Comparison of ENCODE assay signal across 8 cellular contexts in the genomic region with DNA sequence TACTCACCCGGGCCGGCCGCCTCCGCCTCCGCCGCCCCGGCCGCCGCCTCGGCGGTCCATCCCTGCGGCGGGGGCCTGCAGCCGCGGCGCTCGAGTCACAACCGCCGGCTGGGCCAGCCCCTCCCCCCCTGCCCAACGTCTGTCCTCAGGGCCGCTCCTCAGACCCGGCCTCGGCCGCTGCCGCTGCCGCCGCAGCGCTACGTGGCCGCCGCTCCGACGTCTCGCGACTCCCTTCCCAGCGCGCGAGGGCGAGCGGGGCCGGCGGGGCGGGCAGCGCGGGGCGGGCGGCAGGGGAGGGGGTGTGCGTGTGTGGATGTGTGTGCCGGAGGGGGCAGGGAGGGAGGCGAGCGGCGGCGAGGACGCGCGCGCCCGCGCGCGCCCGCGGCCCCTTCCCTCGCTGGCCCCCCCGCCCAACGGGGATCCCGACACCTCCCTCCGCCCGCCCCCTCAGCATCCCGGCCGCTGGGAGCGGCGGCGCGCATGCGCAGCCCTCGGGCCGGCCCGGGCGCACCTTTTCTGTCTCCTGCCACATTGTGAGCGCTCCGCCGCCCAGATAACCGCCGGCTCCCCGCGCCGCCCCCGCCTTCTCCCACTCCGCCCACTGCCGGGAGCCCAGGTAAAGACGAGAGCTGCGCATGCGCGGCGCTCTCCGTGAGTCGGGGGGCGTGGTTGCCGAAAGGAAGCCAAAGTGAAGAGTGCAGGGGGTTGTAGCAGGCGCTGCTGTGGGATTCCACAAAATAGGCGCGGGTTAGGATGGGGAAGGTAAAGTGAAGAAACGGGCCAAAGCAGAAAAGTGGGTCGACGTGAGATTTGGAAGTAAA. TPM values are rescaled to one million over a fixed set of nuclear protein-coding genes. Genes with fewer than 3 reads are reported as not detected.
DNase-seq lines count a peak whose midpoint lies in the region; TF ChIP-seq lines count a peak whose summit lies in the region.

A gene (minus strand): TSS at position 349 of the 821 bp plus-strand sequence. CDS start 44,525 bp downstream, outside the sequence.

- no peaks in the 10 kb centered on the region for H3K9me3 ChIP-seq in MM.1S (replicated peaks; ENCODE audit: insufficient read depth, low read length)
- H3K9me3 ChIP-seq in neural progenitor cell (ENCODE audit: low read depth): no peaks in the 10 kb centered on the region
- H3K9me3 ChIP-seq in stomach smooth muscle (ENCODE audit: control insufficient read depth in 2 of 2, low read length in 2 of 2): no peaks in the 10 kb centered on the region

- H3K9ac ChIP-seq in MM.1S (ENCODE audit: low read length): peak within 1 kb of the TSS; percentile 85
- peak within 1 kb of the TSS; percentile 89 for H3K9ac ChIP-seq in neural progenitor cell
- peak within 1 kb of the TSS; percentile 76 to 82 for H3K9ac ChIP-seq in stomach smooth muscle (ENCODE audit: low read length in 2 of 2)

- H3K27ac ChIP-seq in MM.1S (ENCODE audit: low read length) (peak within 1 kb of the TSS; percentile 81), neural progenitor cell (peak within 1 kb of the TSS; percentile 92), stomach smooth muscle (ENCODE audit: low read length) (peak within 1 kb of the TSS; percentile 67)

- TF ChIP-seq CTCF in MM.1S (IDR thresholded peaks at IDR 0.05; ENCODE audit: low read length) (no peak), foreskin fibroblast (IDR thresholded peaks at IDR 0.05; ENCODE audit: low read depth, low read length) (no peak), neural progenitor cell (IDR thresholded peaks at IDR 0.05) (no peak)

- H3K79me2 ChIP-seq in MM.1S (ENCODE audit: low read length): peaks cover 42% of the 10 kb centered on the region
- H3K79me2 ChIP-seq in neural progenitor cell (ENCODE audit: low read depth): peaks cover 45% of the 10 kb centered on the region

- peak within 1 kb of the TSS; percentile 93 for H3K27ac Mint-ChIP-seq in neural progenitor cell

- peaks cover 39% of the 10 kb centered on the region for H3K4me1 ChIP-seq in MM.1S (ENCODE audit: low read length)
- H3K4me1 ChIP-seq in neural progenitor cell: peaks cover 25% of the 10 kb centered on the region
- H3K4me1 ChIP-seq in stomach smooth muscle (ENCODE audit: control insufficient read depth, insufficient read depth, low read length): peaks cover 23% of the 10 kb centered on the region

- H3K27me3 ChIP-seq in H7 (ENCODE audit: control insufficient read depth, insufficient read depth, low read length) (no peaks in the 10 kb centered on the region), MM.1S (replicated peaks; ENCODE audit: insufficient read depth, low read length) (no peaks in the 10 kb centered on the region), neural progenitor cell (no peaks in the 10 kb centered on the region), stomach smooth muscle (ENCODE audit: control insufficient read depth in 1 of 2, insufficient read depth in 2 of 2, low read length in 2 of 2) (no peaks in the 10 kb centered on the region)

- H3F3A ChIP-seq in MM.1S (ENCODE audit: insufficient read depth, low read length): peaks cover 51% of the 10 kb centered on the region
- H3F3A ChIP-seq in neural progenitor cell (ENCODE audit: low read depth): peaks cover 20% of the 10 kb centered on the region

- peak within 1 kb of the TSS; percentile 97 for H3K4me3 Mint-ChIP-seq in neural progenitor cell

- no peaks in the 10 kb centered on the region for H3K36me3 Mint-ChIP-seq in neural progenitor cell

- H3K4me3 ChIP-seq in H7 (ENCODE audit: insufficient read depth, low read depth, low read length) (peak within 1 kb of the TSS; percentile 92), MM.1S (ENCODE audit: low read length) (peak within 1 kb of the TSS; percentile 80), foreskin fibroblast (ENCODE audit: low read depth in 1 of 2, low read length in 2 of 2) (peak within 1 kb of the TSS; percentile 84 to 89), neural progenitor cell (peak within 1 kb of the TSS; percentile 97), stomach smooth muscle (ENCODE audit: low read length in 2 of 2) (peak within 1 kb of the TSS; percentile 83 to 90)

- peak within 1 kb of the TSS; percentile 89 for H2AFZ ChIP-seq in MM.1S (ENCODE audit: low read length)
- peak within 1 kb of the TSS; percentile 97 for H2AFZ ChIP-seq in neural progenitor cell (replicated peaks)

- peaks cover 31% of the 10 kb centered on the region for H3K4me1 Mint-ChIP-seq in neural progenitor cell

- H3K9me3 Mint-ChIP-seq in neural progenitor cell: no peaks in the 10 kb centered on the region

- H3K4me2 ChIP-seq in MM.1S (ENCODE audit: low read depth, low read length) (peak within 1 kb of the TSS; percentile 89), neural progenitor cell (peak within 1 kb of the TSS; percentile 91)

- no peaks in the 10 kb centered on the region for H3K36me3 ChIP-seq in H7 (replicated peaks; ENCODE audit: control insufficient read depth, insufficient read depth, low read length)
- H3K36me3 ChIP-seq in MM.1S (replicated peaks; ENCODE audit: insufficient read depth, low read length): no peaks in the 10 kb centered on the region
- no peaks in the 10 kb centered on the region for H3K36me3 ChIP-seq in neural progenitor cell
- H3K36me3 ChIP-seq in stomach smooth muscle (ENCODE audit: control insufficient read depth in 2 of 2, insufficient read depth in 2 of 2, low read length in 2 of 2): no peaks in the 10 kb centered on the region

- H3K9me2 ChIP-seq in MM.1S (replicated peaks; ENCODE audit: insufficient read depth, low read length): no peaks in the 10 kb centered on the region

- H3K27me3 Mint-ChIP-seq in neural progenitor cell (ENCODE audit: insufficient read depth, low read depth): no peaks in the 10 kb centered on the region

- H4K20me1 ChIP-seq in MM.1S (ENCODE audit: insufficient read depth, low read length) (no peaks in the 10 kb centered on the region), neural progenitor cell (ENCODE audit: low read depth) (peaks cover 42% of the 10 kb centered on the region)

- peak; percentile 88 for DNase-seq in EL
- peak; percentile 99 for DNase-seq in H7
- peak; percentile 97 for DNase-seq in MM.1S
- DNase-seq in SHP77 treated with DMSO at 0.1 percent for 48 hours (lab: John Stamatoyannopoulos, UW): peak; percentile 89
- peak; percentile 95 for DNase-seq in activated gamma-delta T cell treated with Interleukin-2 at 50 U/mL for 16 hours
- peak; percentile 85 to 94 for DNase-seq in foreskin fibroblast
- peak; percentile 99 for DNase-seq in neural progenitor cell (ENCODE audit: low spot score)

RNA-seq across cellular contexts. Expression of the gene that starts here (rescaled TPM):
- total RNA-seq in H7 (2014; rRNA removed; shearing (Covaris generic)): 22.9 and 36.5 TPM in 2 replicates
- total RNA-seq in neural progenitor cell (ENCODE audit: low replicate concordance): 45.6 and 55.7 TPM in 2 replicates

Comparison
In these comparisons a context has a peak if more than half of its experiments do, and no peak if none do; other contexts are left out.
1. Peak in every context shown above with its lines: DNase-seq, H3K4me3 ChIP-seq and H3K27ac ChIP-seq.